24 cellular contexts compared by ENCODE assay signal in the genomic region with DNA sequence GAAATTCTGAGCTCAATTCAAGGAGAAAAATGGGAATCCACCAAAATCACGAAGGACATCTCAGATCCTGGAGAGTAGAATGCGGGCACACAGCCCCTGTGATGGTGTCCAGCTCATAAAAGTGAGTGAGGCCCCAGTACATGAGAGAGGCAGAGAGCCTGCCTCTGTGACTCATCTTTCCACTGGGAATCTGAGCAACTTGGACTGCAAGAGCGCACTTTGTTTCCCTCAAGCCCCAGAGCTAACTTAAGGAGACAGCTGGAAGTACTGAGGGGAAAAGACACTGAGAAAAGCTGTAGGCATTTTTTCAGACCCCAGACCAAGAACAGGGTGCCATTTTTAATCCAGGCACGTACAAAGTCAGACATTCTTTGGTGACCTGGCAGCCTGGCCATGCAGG.
DNase-seq lines count a peak whose midpoint lies in the region; ATAC-seq, FAIRE-seq and TF ChIP-seq lines count a peak whose summit lies in the region.
"Had no signal": no experiment of that assay in that cellular context is flagged by ENCODE, and none has a peak within 500 bp of the region (broad histone marks: within the 10 kb centered on the region; RNA-seq: fewer than 3 reads in every experiment).

No MANE protein-coding gene starts in this region.

- no peak overlapping the region for H2BK15ac ChIP-seq in neuronal stem cell (ENCODE audit: low read length)

- no peak overlapping the region for H3K14ac ChIP-seq in neuronal stem cell (ENCODE audit: low read length)

- no peaks in the 10 kb centered on the region for H3K79me1 ChIP-seq in neuronal stem cell (ENCODE audit: low read depth, low read length)

- H3K4me3 ChIP-seq in AG10803 (ENCODE audit: low read length) (no peak overlapping the region), bronchial epithelial cell (ENCODE audit: low read depth, low read length) (no peak overlapping the region), pancreas (no peak overlapping the region), neuronal stem cell (ENCODE audit: low read length in 2 of 2) (no peak overlapping the region)
- H3K4me3 ChIP-seq: A549, K562, left lung, sigmoid colon had no signal

- no peak for TF ChIP-seq CTCF in AG10803 (conservative IDR thresholded peaks at IDR 0.05; ENCODE audit: low read length)
- TF ChIP-seq CTCF in bronchial epithelial cell (IDR thresholded peaks at IDR 0.05; ENCODE audit: insufficient read depth, low read length, severe bottlenecking) = no peak
- no peak for TF ChIP-seq CTCF in pancreas (IDR thresholded peaks at IDR 0.05)

- H3K27me3 ChIP-seq in bronchial epithelial cell (ENCODE audit: control insufficient read depth, insufficient read depth, low read length) = no peaks in the 10 kb centered on the region
- H3K27me3 ChIP-seq in pancreas = no peaks in the 10 kb centered on the region
- H3K27me3 ChIP-seq in neuronal stem cell (ENCODE audit: control insufficient read depth in 3 of 3, insufficient read depth in 3 of 3, low read depth in 1 of 3, low read length in 3 of 3) = no peaks in the 10 kb centered on the region
- H3K27me3 ChIP-seq: left lung, sigmoid colon had no signal

- H3K9me3 ChIP-seq in pancreas (no peaks in the 10 kb centered on the region), neuronal stem cell (replicated peaks in 1 of 2; ENCODE audit: control insufficient read depth in 2 of 2, insufficient read depth in 1 of 2, low read depth in 1 of 2, low read length in 2 of 2) (peaks cover 10 to 11% of the 10 kb centered on the region in 2 donors)

- H4K91ac ChIP-seq in neuronal stem cell (ENCODE audit: low read depth, low read length, poor library complexity) = no peak overlapping the region

- DNase-seq in AG10803 (ENCODE audit: low read depth) = peak; percentile 15
- peak; percentile 56 for DNase-seq in LHCN-M2 (ENCODE audit: low read depth)
- DNase-seq in bronchial epithelial cell (ENCODE audit: low read depth) = peak; percentile 83
- peak; percentile 44 for DNase-seq in iris pigment epithelial cell (ENCODE audit: low read depth)
- no peak for DNase-seq in frontal cortex (ENCODE audit: low spot score in 2 of 2)
- DNase-seq in NCI-H1930 (lab: John Stamatoyannopoulos, UW) = no peak
- DNase-seq in pancreas = no peak
- DNase-seq in neuronal stem cell (ENCODE audit: low spot score) = no peak
- DNase-seq: activated CD4-positive, alpha-beta T cell treated with anti-CD3 and anti-CD28 coated beads for 1 hour; activated naive CD4-positive, alpha-beta T cell treated with anti-CD3 and anti-CD28 coated beads for 36 hours; activated T-cell treated with anti-CD3 and anti-CD28 coated beads, Interleukin-2, amount 50 U/mL, for 48 hours; anterior cingulate cortex; effector CD4-positive, alpha-beta T cell; head of caudate nucleus; midbrain; NCI-H1694 treated with DMSO at 0.1 percent for 48 hours; NCI-H2227 treated with DMSO at 0.1 percent for 48 hours; NCI-H774; nephron progenitor cell; sigmoid colon; substantia nigra had no signal

- no peak overlapping the region for H3K18ac ChIP-seq in neuronal stem cell (ENCODE audit: low read length)

- no peak overlapping the region for H3K4me2 ChIP-seq in neuronal stem cell (ENCODE audit: insufficient read depth, low read length, poor library complexity, severe bottlenecking)
- H3K4me2 ChIP-seq: A549 had no signal

- H3K4me1 ChIP-seq in pancreas (no peaks in the 10 kb centered on the region), neuronal stem cell (ENCODE audit: control insufficient read depth in 2 of 2, insufficient read depth in 1 of 2, low read depth in 1 of 2, low read length in 2 of 2) (no peaks in the 10 kb centered on the region)
- H3K4me1 ChIP-seq: A549, left lung, sigmoid colon had no signal

- no peak for ATAC-seq in pancreas
- ATAC-seq: A549, K562, left lung had no signal

- intact Hi-C loops in pancreas (cut with DNase I) = no loop called here

- no peaks in the 10 kb centered on the region for H3K36me3 ChIP-seq in bronchial epithelial cell (ENCODE audit: control insufficient read depth, insufficient read depth, low read length)
- H3K36me3 ChIP-seq in pancreas = no peaks in the 10 kb centered on the region
- no peaks in the 10 kb centered on the region for H3K36me3 ChIP-seq in neuronal stem cell (replicated peaks in 1 of 2; ENCODE audit: control insufficient read depth in 2 of 2, insufficient read depth in 2 of 2, low read length in 2 of 2)
- H3K36me3 ChIP-seq: left lung, sigmoid colon had no signal

- no peak overlapping the region for H3K23ac ChIP-seq in neuronal stem cell (ENCODE audit: low read depth, low read length, poor library complexity)

- H2BK12ac ChIP-seq in neuronal stem cell (ENCODE audit: low read length) = no peak overlapping the region

- H3K27ac ChIP-seq in pancreas (no peak overlapping the region), neuronal stem cell (replicated peaks; ENCODE audit: low read length) (no peak overlapping the region)
- H3K27ac ChIP-seq: A549, left lung, sigmoid colon had no signal

- H2AK5ac ChIP-seq in neuronal stem cell (ENCODE audit: low read depth, low read length) = no peak overlapping the region

- no peak overlapping the region for H2AFZ ChIP-seq in neuronal stem cell (ENCODE audit: low read length)

- 62 to 65% methylated on average over 4 of the region's 4 CpGs for WGBS in pancreas, 2 donors
- no CpG with 5 or more reads among the region's 4 CpGs for WGBS in neuronal stem cell (ENCODE audit: extremely low coverage in 2 of 2, insufficient read length in 2 of 2, insufficient replicate concordance in 1 of 2), 2 donors

- no peak overlapping the region for H2BK120ac ChIP-seq in neuronal stem cell (ENCODE audit: low read depth, low read length)

- no peak overlapping the region for H4K8ac ChIP-seq in neuronal stem cell (ENCODE audit: low read depth, low read length)

- H3K9ac ChIP-seq in neuronal stem cell (ENCODE audit: low read depth, low read length, poor library complexity) = no peak overlapping the region

- H3K4ac ChIP-seq in neuronal stem cell (ENCODE audit: low read length) = no peak overlapping the region

- FAIRE-seq in bronchial epithelial cell (lab: Jason Lieb, UNC) (no peak), frontal cortex (lab: Jason Lieb, UNC) (no peak), pancreas (lab: Jason Lieb, UNC) (no peak)
- FAIRE-seq: A549, K562 had no signal

- no peak overlapping the region for H2BK5ac ChIP-seq in neuronal stem cell (ENCODE audit: low read length)

Comparison
In these comparisons a context has a peak if more than half of its experiments do, and no peak if none do; other contexts are left out.
1. DNase-seq: peak in AG10803 (single experiment), LHCN-M2 (single experiment), bronchial epithelial cell (single experiment) and iris pigment epithelial cell (single experiment); none in frontal cortex (0 of 2), NCI-H1930 (0 of 2), pancreas (0 of 6) and neuronal stem cell (single experiment).